ENCODE assay signal across 17 cellular contexts in genomic region chr2:215019521-215020145, GRCh38.
A peak's percentile ranks its signal among the peaks of the same experiment; 100 is the strongest.
DNase-seq lines count a peak whose midpoint lies in the region; ATAC-seq, FAIRE-seq and TF ChIP-seq lines count a peak whose summit lies in the region.
"Had no signal": no experiment of that assay in that cellular context is flagged by ENCODE, and none has a peak within 500 bp of the region (broad histone marks: within the 10 kb centered on the region; RNA-seq: fewer than 3 reads in every experiment).

No MANE protein-coding gene starts in this region.

- H3K27me3 ChIP-seq in BLaER1 treated with 17β-estradiol and CSF1 and Interleukin-3, amounts not matched to agents 10 nM and 100 nM: no peaks in the 10 kb centered on the region
- H3K27me3 ChIP-seq in testis: no peaks in the 10 kb centered on the region
- H3K27me3 ChIP-seq: gastrocnemius medialis, stomach had no signal

- TF ChIP-seq POLR2A in testis (IDR thresholded peaks at IDR 0.05): no peak

- peaks cover 0 to 4% (median 0%) of the 10 kb centered on the region in 11 experiments; a peak in 2 of 22 replicates for H3K36me3 ChIP-seq in BLaER1 treated with 17β-estradiol and CSF1 and Interleukin-3, amounts not matched to agents 10 nM and 100 nM
- H3K36me3 ChIP-seq in testis (ENCODE audit: low read depth, missing control alignments): no peaks in the 10 kb centered on the region
- H3K36me3 ChIP-seq: gastrocnemius medialis, stomach had no signal

- peaks cover 28 to 80% (median 60%) of the 10 kb centered on the region in 10 experiments for H3K4me1 ChIP-seq in BLaER1 treated with 17β-estradiol and CSF1 and Interleukin-3, amounts not matched to agents 10 nM and 100 nM
- no peaks in the 10 kb centered on the region for H3K4me1 ChIP-seq in testis
- H3K4me1 ChIP-seq: gastrocnemius medialis, stomach had no signal

- peaks cover 6 to 26% (median 14%) of the 10 kb centered on the region in 11 experiments; a peak in 20 of 22 replicates for H3K9me3 ChIP-seq in BLaER1 treated with 17β-estradiol and CSF1 and Interleukin-3, amounts not matched to agents 10 nM and 100 nM (replicated peaks in 1 of 11)
- no peaks in the 10 kb centered on the region for H3K9me3 ChIP-seq in testis
- H3K9me3 ChIP-seq: gastrocnemius medialis, stomach had no signal

- TF ChIP-seq CTCF in testis (IDR thresholded peaks at IDR 0.05): no peak

- ATAC-seq in GM19324 (IDR thresholded peaks at IDR 0.05; ENCODE audit: low FRiP score, unreplicated experiment) (peak; percentile 81), GM21786 (IDR thresholded peaks at IDR 0.05; ENCODE audit: unreplicated experiment) (peak; percentile 46), HG03196 (IDR thresholded peaks at IDR 0.05; ENCODE audit: unreplicated experiment) (peak; percentile 56)
- ATAC-seq: gastrocnemius medialis, WTC11 had no signal

- FAIRE-seq in urothelium cell line (lab: Jason Lieb, UNC): no peak

- 87 to 95% methylated on average over 8 of the region's 8 CpGs for WGBS in testis, 2 donors

- DNase-seq in NCI-H510A (lab: John Stamatoyannopoulos, UW) (no peak), testis (no peak), urothelium cell line (ENCODE audit: low spot score) (no peak), activated gamma-delta T cell (lab: John Stamatoyannopoulos, UW) (no peak)
- DNase-seq: activated CD8-positive, alpha-beta memory T cell treated with anti-CD3 and anti-CD28 coated beads for 24 hours; gastrocnemius medialis; NCI-H2081; NCI-H510A treated with DMSO at 0.1 percent for 48 hours; OCI-M1; SIG-M5; stimulated activated CD4-positive, alpha-beta T cell treated with anti-CD3 and anti-CD28 coated beads, Interleukin-1b, Interleukin-23, amount 100 ng/mL, for 48 hours; stomach had no signal

- peak overlapping the region; percentile 21 to 76 (median 55); a peak in 19 of 22 replicates for H3K9ac ChIP-seq in BLaER1 treated with 17β-estradiol and CSF1 and Interleukin-3, amounts not matched to agents 10 nM and 100 nM

- H3K4me2 ChIP-seq in BLaER1 treated with 17β-estradiol and CSF1 and Interleukin-3, amounts not matched to agents 10 nM and 100 nM: peak overlapping the region; percentile 54 to 86 (median 70)

- H3K4me3 ChIP-seq in BLaER1 treated with 17β-estradiol and CSF1 and Interleukin-3, amounts not matched to agents 10 nM and 100 nM: peak overlapping the region; percentile 2 to 44 (median 28); a peak in 11 of 20 replicates
- no peak overlapping the region for H3K4me3 ChIP-seq in testis
- H3K4me3 ChIP-seq: gastrocnemius medialis, stomach had no signal

- H4K20me1 ChIP-seq in BLaER1 treated with 17β-estradiol and CSF1 and Interleukin-3, amounts not matched to agents 10 nM and 100 nM: no peaks in the 10 kb centered on the region

- intact Hi-C loops in testis (cut with DNase I; ENCODE audit: low total_unique reads): no loop called here

- H3K27ac ChIP-seq in BLaER1 treated with 17β-estradiol and CSF1 and Interleukin-3, amounts not matched to agents 10 nM and 100 nM: peak overlapping the region in 10 of 11 experiments; percentile 37 to 77 (median 58); a peak in 19 of 22 replicates
- no peak overlapping the region for H3K27ac ChIP-seq in testis
- H3K27ac ChIP-seq: gastrocnemius medialis, stomach had no signal

Comparison
In these comparisons a context has a peak if more than half of its experiments do, and no peak if none do; other contexts are left out.
1. H3K27ac ChIP-seq: peak in BLaER1 treated with 17β-estradiol and CSF1 and Interleukin-3, amounts not matched to agents 10 nM and 100 nM (10 of 11); none in testis (0 of 2).
2. H3K4me3 ChIP-seq: peak in BLaER1 treated with 17β-estradiol and CSF1 and Interleukin-3, amounts not matched to agents 10 nM and 100 nM (10 of 10); none in testis (0 of 2).
3. Peak in every context shown above with its lines, with median percentiles within 50 percentile points of each other: ATAC-seq.